In the genomic region with DNA sequence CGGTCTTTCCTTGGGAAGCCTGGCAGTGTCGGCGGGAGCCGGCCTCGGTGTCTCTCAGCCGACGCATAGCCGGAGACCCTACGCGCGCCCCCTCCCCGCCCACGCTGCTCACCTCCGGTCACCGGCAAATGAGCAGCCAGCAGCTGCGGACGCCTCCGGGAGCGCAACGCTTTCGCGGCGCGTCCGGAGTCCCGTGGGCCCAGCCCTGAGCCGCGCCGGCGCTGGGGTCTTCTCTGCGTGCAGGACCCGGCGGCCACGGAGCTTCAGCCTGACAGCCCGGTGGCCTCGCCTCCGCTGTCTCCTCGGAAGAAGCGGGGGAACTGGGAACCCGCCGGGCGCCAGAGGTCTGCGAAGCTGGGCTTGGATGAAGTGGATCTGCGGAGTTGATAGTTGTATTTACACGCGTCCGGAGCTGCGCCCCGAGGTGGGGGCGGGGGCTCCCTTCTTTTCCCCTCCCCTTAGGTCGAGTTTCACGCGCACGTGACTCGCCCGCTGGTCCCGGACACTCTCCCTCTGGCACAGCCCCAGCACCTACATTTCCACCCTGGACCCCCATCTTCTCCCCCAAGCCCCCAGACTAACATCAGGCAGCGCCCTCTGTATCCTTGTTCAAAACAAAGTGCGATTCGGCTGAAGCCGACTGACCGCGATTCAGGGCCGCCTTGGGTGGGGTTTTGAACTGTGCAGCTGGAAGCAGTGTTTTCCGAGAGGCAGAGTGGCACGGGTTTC, we compare ENCODE assay signal across 8 cellular contexts. TPM values are rescaled to one million over a fixed set of nuclear protein-coding genes. Genes with fewer than 3 reads are reported as not detected.
A peak's percentile ranks its signal among the peaks of the same experiment; 100 is the strongest.
DNase-seq lines count a peak whose midpoint lies in the region; ATAC-seq and TF ChIP-seq lines count a peak whose summit lies in the region.

A gene (minus strand): TSS at position 371 of the 729 bp plus-strand sequence. CDS start 1,591 bp downstream, outside the sequence.

- BruUV-seq in OCI-LY7 (replicated peaks; lab: Mats Ljungman, UMichigan) = no TSS peak

- H3K9me3 Mint-ChIP-seq in activated naive CD4-positive, alpha-beta T cell treated with anti-CD3 and anti-CD28 coated beads, Interleukin-2, amount 50 U/mL, for 72 hours = no peaks in the 10 kb centered on the region

- H3K27ac ChIP-seq in OCI-LY7 (ENCODE audit: low read depth, low read length, poor library complexity, severe bottlenecking) (peak within 1 kb of the TSS; percentile 65), left ventricle myocardium inferior (replicated peaks) (peak within 1 kb of the TSS; percentile 79)

- peaks cover 43% of the 10 kb centered on the region for H3K4me1 ChIP-seq in OCI-LY7 (ENCODE audit: insufficient read depth, low read length, poor library complexity, severe bottlenecking)
- H3K4me1 ChIP-seq in left ventricle myocardium inferior = peaks cover 31% of the 10 kb centered on the region

- H3K4me3 ChIP-seq in OCI-LY7 (ENCODE audit: low read depth, low read length, poor library complexity, severe bottlenecking) (peak within 1 kb of the TSS; percentile 91), left ventricle myocardium inferior (peak within 1 kb of the TSS; percentile 80), retinal pigment epithelial cell (ENCODE audit: low read length) (peak within 1 kb of the TSS; percentile 68)

- no peaks in the 10 kb centered on the region for H4K20me1 ChIP-seq in OCI-LY7 (ENCODE audit: insufficient read depth, low read length)

- 0 out of 2 replicates have a peak, but pooled peaks have one; percentile 31 for TF ChIP-seq CTCF in OCI-LY7 (conservative IDR thresholded peaks at IDR 0.05; ENCODE audit: low read length)
- no peak for TF ChIP-seq CTCF in left ventricle myocardium inferior (IDR thresholded peaks at IDR 0.05; ENCODE audit: borderline replicate concordance)
- TF ChIP-seq CTCF in retinal pigment epithelial cell (conservative IDR thresholded peaks at IDR 0.05; ENCODE audit: low read depth, low read length) = peak; percentile 3

- POLR2A ChIA-PET in OCI-LY7 (lab: Charles Lee) = interaction anchor here (0.7 to 5.9 kb wide), 8 partner anchors 9 to 48 kb away, joined by 3 to 64 read pairs (median 6); a partner anchor contains a TSS

- DNase-seq in activated effector memory CD4-positive, alpha-beta T cell treated with anti-CD3 and anti-CD28 coated beads, Interleukin-2, amount 50 U/mL, for 16 hours = peak; percentile 75
- DNase-seq in activated effector memory CD4-positive, alpha-beta T cell treated with Interleukin-2 at 50 U/mL for 16 hours = no peak
- DNase-seq in OCI-LY7 (ENCODE audit: low spot score) (peak; percentile 63), left ventricle myocardium inferior (peak; percentile 71), retinal pigment epithelial cell (ENCODE audit: low read depth) (no peak), globus pallidus (ENCODE audit: low spot score) (no peak)
- peak; percentile 36 to 61 for DNase-seq in activated naive CD4-positive, alpha-beta T cell treated with anti-CD3 and anti-CD28 coated beads, Interleukin-2, amount 50 U/mL, for 72 hours (ENCODE audit: low spot score in 2 of 2)

- peak; percentile 31 for ATAC-seq in HG02884 (IDR thresholded peaks at IDR 0.05; ENCODE audit: unreplicated experiment)
- ATAC-seq in activated naive CD4-positive, alpha-beta T cell treated with anti-CD3 and anti-CD28 coated beads, Interleukin-2, amount 50 U/mL, for 72 hours = peak; percentile 59 to 64

- CTCF ChIA-PET in OCI-LY7 (lab: Charles Lee; ENCODE audit: unreplicated experiment) = interaction anchor here (3.3 to 5.2 kb wide), 2 partner anchors 12 to 22 kb away, joined by 21 to 25 read pairs; no protein-coding TSS in a partner anchor

- peak within 1 kb of the TSS; percentile 87 for H3K4me2 ChIP-seq in OCI-LY7 (ENCODE audit: low read length)

- peaks cover 10% of the 10 kb centered on the region in 2 donors for H3K36me3 Mint-ChIP-seq in activated naive CD4-positive, alpha-beta T cell treated with anti-CD3 and anti-CD28 coated beads, Interleukin-2, amount 50 U/mL, for 72 hours

- H3K79me2 ChIP-seq in OCI-LY7 (ENCODE audit: insufficient read depth, low read depth, low read length) = peaks cover 40% of the 10 kb centered on the region; the same call in 1 of the 2 replicates

- no peaks in the 10 kb centered on the region for H3K9me2 ChIP-seq in OCI-LY7 (ENCODE audit: insufficient read depth, low read length)

- intact Hi-C loops in OCI-LY7 (cut with micrococcal nuclease; ENCODE audit: unreplicated experiment) = loop anchor here (10.0 kb wide), 1 partner anchor 1579 kb away; no protein-coding TSS in a partner anchor
- intact Hi-C loops in left ventricle myocardium inferior (cut with micrococcal nuclease) = no loop called here

- peak within 1 kb of the TSS; percentile 84 to 94 for H3K27ac Mint-ChIP-seq in activated naive CD4-positive, alpha-beta T cell treated with anti-CD3 and anti-CD28 coated beads, Interleukin-2, amount 50 U/mL, for 72 hours

- H3K9me3 ChIP-seq in OCI-LY7 (ENCODE audit: low read length) = no peaks in the 10 kb centered on the region
- no peaks in the 10 kb centered on the region for H3K9me3 ChIP-seq in left ventricle myocardium inferior (replicated peaks)

- no peaks in the 10 kb centered on the region for H3K27me3 ChIP-seq in left ventricle myocardium inferior (ENCODE audit: low read depth)

- peak within 1 kb of the TSS; percentile 79 for H2AFZ ChIP-seq in OCI-LY7 (ENCODE audit: low read length)

- H3K36me3 ChIP-seq in OCI-LY7 (ENCODE audit: insufficient read depth, low read length) (peaks cover 21% of the 10 kb centered on the region), left ventricle myocardium inferior (no peaks in the 10 kb centered on the region)

RNA-seq across cellular contexts. Expression of the gene that starts here (rescaled TPM):
- total RNA-seq in OCI-LY7 (2014; rRNA removed; shearing (Covaris generic)) = 47.1 and 61.1 TPM in 2 replicates
- 78.6 and 87.0 TPM in 2 replicates for total RNA-seq in OCI-LY7 (2022)
- 10 to 100 TPM; 11.4 to 26.0 TPM for total RNA-seq in activated naive CD4-positive, alpha-beta T cell treated with anti-CD3 and anti-CD28 coated beads, Interleukin-2, amount 50 U/mL, for 72 hours
- total RNA-seq in left ventricle myocardium inferior = 4.3 TPM

Comparison
In these comparisons a context has a peak if more than half of its experiments do, and no peak if none do; other contexts are left out.
1. DNase-seq: peak in activated effector memory CD4-positive, alpha-beta T cell treated with anti-CD3 and anti-CD28 coated beads, Interleukin-2, amount 50 U/mL, for 16 hours (single experiment), OCI-LY7 (single experiment), activated naive CD4-positive, alpha-beta T cell treated with anti-CD3 and anti-CD28 coated beads, Interleukin-2, amount 50 U/mL, for 72 hours (2 of 2) and left ventricle myocardium inferior (single experiment); none in activated effector memory CD4-positive, alpha-beta T cell treated with Interleukin-2 at 50 U/mL for 16 hours (single experiment), retinal pigment epithelial cell (single experiment) and globus pallidus (single experiment).
2. Peak in every context shown above with its lines, with median percentiles within 50 percentile points of each other: H3K4me3 ChIP-seq.